In the genomic region with DNA sequence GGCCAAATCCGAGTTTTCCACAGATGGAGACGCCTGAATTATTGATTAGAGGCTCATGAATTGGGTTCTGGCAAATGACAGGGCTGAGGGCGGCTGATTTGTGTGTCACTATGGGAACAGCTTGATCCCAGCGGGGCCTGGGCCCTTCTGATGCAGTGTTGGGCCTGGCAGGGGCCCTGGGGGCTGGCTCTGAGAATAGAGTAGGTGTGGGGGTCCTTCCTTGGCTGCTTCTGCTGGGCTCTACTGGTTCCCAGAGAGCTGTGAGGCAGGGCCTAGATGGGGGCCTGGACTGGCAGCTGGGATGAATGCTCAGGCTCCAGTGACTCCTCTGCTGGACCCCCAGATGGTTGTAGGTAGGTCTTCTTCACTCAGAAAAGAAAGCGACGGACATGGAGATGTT, we compare ENCODE assay signal across 29 cellular contexts.
DNase-seq lines count a peak whose midpoint lies in the region; ATAC-seq, FAIRE-seq and TF ChIP-seq lines count a peak whose summit lies in the region.
"Had no signal": no experiment of that assay in that cellular context is flagged by ENCODE, and none has a peak within 500 bp of the region (broad histone marks: within the 10 kb centered on the region; RNA-seq: fewer than 3 reads in every experiment).

No MANE protein-coding gene starts in this region.

- H3K36me3 Mint-ChIP-seq in glutamatergic neuron (ENCODE audit: unreplicated experiment): no peaks in the 10 kb centered on the region
- H3K36me3 Mint-ChIP-seq: CD14-positive monocyte; CD4-positive, alpha-beta memory T cell; CD4-positive, CD25-positive, alpha-beta regulatory T cell; CD8-positive, alpha-beta memory T cell had no signal

- peaks cover 6% of the 10 kb centered on the region for H3K27me3 Mint-ChIP-seq in glutamatergic neuron (ENCODE audit: unreplicated experiment)

- no peak overlapping the region for H2BK15ac ChIP-seq in neuronal stem cell (ENCODE audit: low read length)

- H3K27me3 ChIP-seq in neuronal stem cell (ENCODE audit: control insufficient read depth in 3 of 3, insufficient read depth in 3 of 3, low read depth in 1 of 3, low read length in 3 of 3) (no peaks in the 10 kb centered on the region), upper lobe of right lung (no peaks in the 10 kb centered on the region)
- H3K27me3 ChIP-seq: BE2C, BLaER1 had no signal

- H3K9ac ChIP-seq in kidney (ENCODE audit: low read length in 2 of 2) (no peak overlapping the region), neuronal stem cell (ENCODE audit: low read depth, low read length, poor library complexity) (no peak overlapping the region)
- H3K9ac ChIP-seq: BLaER1 had no signal

- H4K91ac ChIP-seq in neuronal stem cell (ENCODE audit: low read depth, low read length, poor library complexity): no peak overlapping the region

- no peak overlapping the region for H4K8ac ChIP-seq in neuronal stem cell (ENCODE audit: low read depth, low read length)

- H3K14ac ChIP-seq in neuronal stem cell (ENCODE audit: low read length): no peak overlapping the region

- H3K18ac ChIP-seq in neuronal stem cell (ENCODE audit: low read length): no peak overlapping the region

- peak; percentile 46 for DNase-seq in glutamatergic neuron
- DNase-seq in kidney: peak; percentile 49
- no peak for DNase-seq in neuronal stem cell (ENCODE audit: low spot score)
- peak; percentile 53 for DNase-seq in retina
- DNase-seq in upper lobe of right lung: no peak
- DNase-seq: 8988T; ACHN; BE2C; C1 segment of cervical spinal cord; CD4-positive, alpha-beta memory T cell; CD4-positive, CD25-positive, alpha-beta regulatory T cell; CD8-positive, alpha-beta memory T cell; COR-L47; DMS 273 treated with DMSO at 0.1 percent for 48 hours; DMS153; DMS53; DMS79; DND-41; EL; GDM1 had no signal

- H3K4me2 ChIP-seq in neuronal stem cell (ENCODE audit: insufficient read depth, low read length, poor library complexity, severe bottlenecking): no peak overlapping the region
- H3K4me2 ChIP-seq: BLaER1 had no signal

- H2BK12ac ChIP-seq in neuronal stem cell (ENCODE audit: low read length): no peak overlapping the region

- H3K27ac Mint-ChIP-seq in glutamatergic neuron (ENCODE audit: unreplicated experiment): peak overlapping the region; percentile 29
- H3K27ac Mint-ChIP-seq: CD14-positive monocyte; CD4-positive, alpha-beta memory T cell; CD4-positive, CD25-positive, alpha-beta regulatory T cell; CD8-positive, alpha-beta memory T cell had no signal

- H2BK5ac ChIP-seq in neuronal stem cell (ENCODE audit: low read length): no peak overlapping the region

- H3K27ac ChIP-seq in kidney (ENCODE audit: low read depth in 2 of 2, low read length in 2 of 2): no peak overlapping the region
- no peak overlapping the region for H3K27ac ChIP-seq in neuronal stem cell (replicated peaks; ENCODE audit: low read length)
- H3K27ac ChIP-seq in upper lobe of right lung: no peak overlapping the region
- H3K27ac ChIP-seq: BLaER1 had no signal

- no peak overlapping the region for H3K4ac ChIP-seq in neuronal stem cell (ENCODE audit: low read length)

- peaks cover 13% of the 10 kb centered on the region for H3K9me3 Mint-ChIP-seq in glutamatergic neuron (ENCODE audit: unreplicated experiment)
- H3K9me3 Mint-ChIP-seq: CD4-positive, CD25-positive, alpha-beta regulatory T cell; CD8-positive, alpha-beta memory T cell had no signal

- ATAC-seq in HG03469 (IDR thresholded peaks at IDR 0.05; ENCODE audit: unreplicated experiment) (no peak), upper lobe of right lung (no peak), SK-N-SH treated with all-trans-retinoic acid at 6 μM for 48 hours (no peak), GM21529 (IDR thresholded peaks at IDR 0.05; ENCODE audit: unreplicated experiment) (no peak)
- ATAC-seq: GM12878 had no signal

- no CpG with 5 or more reads among the region's 6 CpGs for WGBS in neuronal stem cell (ENCODE audit: extremely low coverage in 2 of 2, insufficient read length in 2 of 2, insufficient replicate concordance in 1 of 2), 2 donors

- H3K4me3 ChIP-seq in kidney (ENCODE audit: low read length in 2 of 2): no peak overlapping the region
- H3K4me3 ChIP-seq in neuronal stem cell (ENCODE audit: low read length in 2 of 2): no peak overlapping the region
- H3K4me3 ChIP-seq in upper lobe of right lung: no peak overlapping the region
- H3K4me3 ChIP-seq: BLaER1, GM12878 had no signal

- intact Hi-C loops in kidney (cut with DNase I) (no loop called here), upper lobe of right lung (cut with DNase I) (no loop called here)

- no peak overlapping the region for H2AFZ ChIP-seq in neuronal stem cell (ENCODE audit: low read length)

- no peak overlapping the region for H2BK120ac ChIP-seq in neuronal stem cell (ENCODE audit: low read depth, low read length)

- H3K79me1 ChIP-seq in neuronal stem cell (ENCODE audit: low read depth, low read length): no peaks in the 10 kb centered on the region

- H3K23ac ChIP-seq in neuronal stem cell (ENCODE audit: low read depth, low read length, poor library complexity): peak overlapping the region; percentile 19

- H3K9me3 ChIP-seq in kidney (ENCODE audit: control insufficient read depth in 1 of 2, low read length in 2 of 2): no peaks in the 10 kb centered on the region
- no peaks in the 10 kb centered on the region for H3K9me3 ChIP-seq in neuronal stem cell (replicated peaks in 1 of 2; ENCODE audit: control insufficient read depth in 2 of 2, insufficient read depth in 1 of 2, low read depth in 1 of 2, low read length in 2 of 2)
- H3K9me3 ChIP-seq in upper lobe of right lung: no peaks in the 10 kb centered on the region
- H3K9me3 ChIP-seq: BE2C, BLaER1 had no signal

- no peak overlapping the region for H2AK5ac ChIP-seq in neuronal stem cell (ENCODE audit: low read depth, low read length)

- H3K4me3 Mint-ChIP-seq in glutamatergic neuron (ENCODE audit: unreplicated experiment): peak overlapping the region; percentile 56
- H3K4me3 Mint-ChIP-seq: CD14-positive monocyte; CD4-positive, alpha-beta memory T cell; CD4-positive, CD25-positive, alpha-beta regulatory T cell; CD8-positive, alpha-beta memory T cell had no signal

- TF ChIP-seq CTCF in glutamatergic neuron (IDR thresholded peaks at IDR 0.05; ENCODE audit: partially characterized antibody, unreplicated experiment): no peak
- TF ChIP-seq CTCF in kidney (IDR thresholded peaks at IDR 0.05; ENCODE audit: borderline replicate concordance, extremely low read depth, insufficient read depth): no peak
- no peak for TF ChIP-seq CTCF in upper lobe of right lung (IDR thresholded peaks at IDR 0.05)

- H3K4me1 ChIP-seq in kidney (ENCODE audit: control insufficient read depth in 1 of 2, insufficient read depth in 1 of 2, low read depth in 1 of 2, low read length in 2 of 2) (no peaks in the 10 kb centered on the region), neuronal stem cell (ENCODE audit: control insufficient read depth in 2 of 2, insufficient read depth in 1 of 2, low read depth in 1 of 2, low read length in 2 of 2) (peaks cover 0 to 9% of the 10 kb centered on the region in 2 donors), upper lobe of right lung (no peaks in the 10 kb centered on the region)
- H3K4me1 ChIP-seq: BE2C had no signal

- FAIRE-seq in kidney (lab: Jason Lieb, UNC): no peak
- FAIRE-seq: A204.1, GM12878, GM12892, GM19239 had no signal

- H3K36me3 ChIP-seq in kidney (ENCODE audit: control insufficient read depth in 1 of 2, insufficient read depth in 2 of 2, low read length in 2 of 2) (no peaks in the 10 kb centered on the region), neuronal stem cell (replicated peaks in 1 of 2; ENCODE audit: control insufficient read depth in 2 of 2, insufficient read depth in 2 of 2, low read length in 2 of 2) (no peaks in the 10 kb centered on the region), upper lobe of right lung (no peaks in the 10 kb centered on the region)
- H3K36me3 ChIP-seq: BE2C, BLaER1 had no signal

- H3K4me1 Mint-ChIP-seq in glutamatergic neuron (ENCODE audit: low read depth, unreplicated experiment): peaks cover 49% of the 10 kb centered on the region
- H3K4me1 Mint-ChIP-seq: CD14-positive monocyte; CD4-positive, alpha-beta memory T cell had no signal

TF ChIP-seq in SK-N-SH treated with all-trans-retinoic acid at 6 μM for 48 hours, 23 proteins besides CTCF, POLR2A, EP300 and RAD21:
- TF ChIP-seq, protein P1, sequence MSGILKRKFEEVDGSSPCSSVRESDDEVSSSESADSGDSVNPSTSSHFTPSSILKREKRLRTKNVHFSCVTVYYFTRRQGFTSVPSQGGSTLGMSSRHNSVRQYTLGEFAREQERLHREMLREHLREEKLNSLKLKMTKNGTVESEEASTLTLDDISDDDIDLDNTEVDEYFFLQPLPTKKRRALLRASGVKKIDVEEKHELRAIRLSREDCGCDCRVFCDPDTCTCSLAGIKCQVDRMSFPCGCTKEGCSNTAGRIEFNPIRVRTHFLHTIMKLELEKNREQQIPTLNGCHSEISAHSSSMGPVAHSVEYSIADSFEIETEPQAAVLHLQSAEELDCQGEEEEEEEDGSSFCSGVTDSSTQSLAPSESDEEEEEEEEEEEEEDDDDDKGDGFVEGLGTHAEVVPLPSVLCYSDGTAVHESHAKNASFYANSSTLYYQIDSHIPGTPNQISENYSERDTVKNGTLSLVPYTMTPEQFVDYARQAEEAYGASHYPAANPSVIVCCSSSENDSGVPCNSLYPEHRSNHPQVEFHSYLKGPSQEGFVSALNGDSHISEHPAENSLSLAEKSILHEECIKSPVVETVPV (CRISPR knock-in tag; IDR thresholded peaks at IDR 0.05): no peak
- TF ChIP-seq ARNTL (CRISPR knock-in tag; IDR thresholded peaks at IDR 0.05; ENCODE audit: borderline replicate concordance, low read depth): no peak
- TF ChIP-seq ZFP30 (CRISPR knock-in tag; IDR thresholded peaks at IDR 0.05): no peak
- no peak for TF ChIP-seq ZC3H10 (CRISPR knock-in tag; IDR thresholded peaks at IDR 0.05)
- no peak for TF ChIP-seq ESRRG (CRISPR knock-in tag; IDR thresholded peaks at IDR 0.05)
- no peak for TF ChIP-seq ZNF70 (CRISPR knock-in tag; IDR thresholded peaks at IDR 0.05)
TF ChIP-seq in SK-N-SH treated with all-trans-retinoic acid at 6 μM for 48 hours: peak in this region for 0.

Comparison
In these comparisons a context has a peak if more than half of its experiments do, and no peak if none do; other contexts are left out.
1. DNase-seq: peak in glutamatergic neuron (single experiment), kidney (single experiment) and retina (single experiment); none in neuronal stem cell (single experiment) and upper lobe of right lung (single experiment).